ENCODE assay signal across 30 cellular contexts in genomic region chr5:87185838-87186237, GRCh38.
DNase-seq lines count a peak whose midpoint lies in the region; ATAC-seq, FAIRE-seq and TF ChIP-seq lines count a peak whose summit lies in the region.
"Had no signal": no experiment of that assay in that cellular context is flagged by ENCODE, and none has a peak within 500 bp of the region (broad histone marks: within the 10 kb centered on the region; RNA-seq: fewer than 3 reads in every experiment).

No MANE protein-coding gene starts in this region.

- H3K9me1 ChIP-seq in IMR-90 (ENCODE audit: insufficient read depth, low read length): no peaks in the 10 kb centered on the region; the same call in 1 of the 2 replicates

- H2AFZ ChIP-seq in IMR-90 (replicated peaks; ENCODE audit: low read length, poor library complexity): no peak overlapping the region
- H2AFZ ChIP-seq in mammary epithelial cell (ENCODE audit: low read depth, low read length): no peak overlapping the region

- no peaks in the 10 kb centered on the region for H3K36me3 Mint-ChIP-seq in activated naive CD8-positive, alpha-beta T cell treated with anti-CD3 and anti-CD28 coated beads, Interleukin-2, amount 50 U/mL, for 24 hours (ENCODE audit: low read depth)
- H3K36me3 Mint-ChIP-seq: activated naive CD8-positive, alpha-beta T cell; mesothelial cell of epicardium; naive B cell had no signal

- peaks cover 19% of the 10 kb centered on the region for H3K4me1 Mint-ChIP-seq in activated naive CD8-positive, alpha-beta T cell treated with anti-CD3 and anti-CD28 coated beads, Interleukin-2, amount 50 U/mL, for 24 hours

- no peak overlapping the region for H2BK5ac ChIP-seq in IMR-90 (ENCODE audit: low read depth, low read length, poor library complexity, severe bottlenecking)

- H3K36me3 ChIP-seq in IMR-90 (ENCODE audit: control insufficient read depth, insufficient read depth, low read length) (no peaks in the 10 kb centered on the region), mammary epithelial cell (ENCODE audit: insufficient read depth, low read length) (no peaks in the 10 kb centered on the region), sigmoid colon (no peaks in the 10 kb centered on the region), psoas muscle (ENCODE audit: insufficient read depth in 1 of 2, low read depth in 1 of 2) (no peaks in the 10 kb centered on the region)
- H3K36me3 ChIP-seq: BLaER1, cardiac muscle cell, prostate gland, transverse colon had no signal

- H3K4me1 ChIP-seq in IMR-90 (ENCODE audit: control insufficient read depth, insufficient read depth, low read length) (no peaks in the 10 kb centered on the region), mammary epithelial cell (ENCODE audit: insufficient read depth, low read length) (no peaks in the 10 kb centered on the region), sigmoid colon (no peaks in the 10 kb centered on the region), psoas muscle (no peaks in the 10 kb centered on the region)
- H3K4me1 ChIP-seq: BLaER1, prostate gland, transverse colon had no signal

- 86% methylated on average over 1 of the region's 3 CpGs; no CpG with 5 or more reads in 1 of the 2 experiments for WGBS in IMR-90 (ENCODE audit: extremely low coverage in 2 of 2, insufficient read length in 1 of 2), 2 experiments
- 92% methylated on average over 3 of the region's 3 CpGs for WGBS in mammary epithelial cell (ENCODE audit: low coverage, missing lambda C conversion rate)
- 55 to 59% methylated on average over 3 of the region's 3 CpGs for WGBS in sigmoid colon, 2 donors
- 50 to 58% (median 52%) methylated on average over 3 of the region's 3 CpGs for WGBS in psoas muscle, 3 donors

- H3K4ac ChIP-seq in IMR-90 (ENCODE audit: low read depth, low read length): no peak overlapping the region

- H4K5ac ChIP-seq in IMR-90 (ENCODE audit: low read depth, low read length): no peak overlapping the region

- H2BK20ac ChIP-seq in IMR-90 (ENCODE audit: low read depth, low read length): no peak overlapping the region

- H3K4me3 Mint-ChIP-seq in activated naive CD8-positive, alpha-beta T cell treated with anti-CD3 and anti-CD28 coated beads, Interleukin-2, amount 50 U/mL, for 24 hours: no peak overlapping the region
- H3K4me3 Mint-ChIP-seq: activated naive CD8-positive, alpha-beta T cell; H9; mesothelial cell of epicardium had no signal

- CTCF ChIA-PET in IMR-90 (lab: Yijun Ruan, JAX) (no interaction called here), mammary epithelial cell (lab: Charles Lee; ENCODE audit: low non-redundant PET) (no interaction called here)

- no peak overlapping the region for H2AK5ac ChIP-seq in IMR-90 (ENCODE audit: low read depth, low read length)

- no peaks in the 10 kb centered on the region for H3K9me3 ChIP-seq in IMR-90 (ENCODE audit: control insufficient read depth, insufficient read depth, low read length)
- no peaks in the 10 kb centered on the region for H3K9me3 ChIP-seq in mammary epithelial cell (replicated peaks; ENCODE audit: insufficient read depth, low read length)
- no peaks in the 10 kb centered on the region for H3K9me3 ChIP-seq in sigmoid colon
- H3K9me3 ChIP-seq in psoas muscle: no peaks in the 10 kb centered on the region
- H3K9me3 ChIP-seq: BLaER1, prostate gland, transverse colon had no signal

- no peak overlapping the region for H3K4me2 ChIP-seq in IMR-90 (ENCODE audit: low read depth, low read length)
- H3K4me2 ChIP-seq in mammary epithelial cell (ENCODE audit: insufficient read depth, low read depth, low read length): no peak overlapping the region
- H3K4me2 ChIP-seq: BLaER1 had no signal

- H3K18ac ChIP-seq in IMR-90 (ENCODE audit: low read depth, low read length): no peak overlapping the region

- BruUV-seq in IMR-90 (replicated peaks; lab: Mats Ljungman, UMichigan) (no TSS peak), mammary epithelial cell (replicated peaks; lab: Mats Ljungman, UMichigan) (no TSS peak)

- H4K91ac ChIP-seq in IMR-90 (ENCODE audit: insufficient read depth, low read depth, low read length): no peak overlapping the region

- H3K79me2 ChIP-seq in mammary epithelial cell (ENCODE audit: insufficient read depth, low read length): no peaks in the 10 kb centered on the region

- H4K8ac ChIP-seq in IMR-90 (ENCODE audit: low read depth in 2 of 2, low read length in 2 of 2): no peak overlapping the region

- POLR2A ChIA-PET in IMR-90 (lab: Charles Lee; ENCODE audit: unreplicated experiment): no interaction called here

- DNase-seq in H54 (ENCODE audit: insufficient read length, low spot score) (no peak), IMR-90 (no peak), mammary epithelial cell (peak; percentile 21), kidney tubule cell (ENCODE audit: low spot score) (peak; percentile 66), sigmoid colon (no peak), psoas muscle (no peak)
- no peak for DNase-seq in activated naive CD8-positive, alpha-beta T cell treated with anti-CD3 and anti-CD28 coated beads, Interleukin-2, amount 50 U/mL, for 24 hours
- DNase-seq: activated CD4-positive, alpha-beta T cell treated with anti-CD3 and anti-CD28 coated beads for 1 hour; aorta; effector CD8-positive, alpha-beta T cell; erythroblast; H9; head of caudate nucleus; naive B cell; NCI-H1105; NCI-H187; NCI-H510A treated with DMSO at 0.1 percent for 48 hours; nucleus accumbens; OCI-M1; stimulated activated CD4-positive, alpha-beta T cell treated with anti-CD3 and anti-CD28 coated beads, Interleukin-4, amount 100 ng/mL, for 4 hours; transverse colon had no signal

- TF ChIP-seq RAD21 in IMR-90 (IDR thresholded peaks at IDR 0.05; ENCODE audit: low read length): no peak

- no peaks in the 10 kb centered on the region for H4K20me1 ChIP-seq in IMR-90 (ENCODE audit: insufficient read depth, low read length)
- H4K20me1 ChIP-seq in mammary epithelial cell (ENCODE audit: insufficient read depth, low read length): no peaks in the 10 kb centered on the region
- H4K20me1 ChIP-seq: BLaER1 had no signal

- no peak overlapping the region for H2BK120ac ChIP-seq in IMR-90 (ENCODE audit: low read depth, low read length)

- no peak overlapping the region for H3K9ac ChIP-seq in IMR-90 (ENCODE audit: low read depth, low read length)
- H3K9ac ChIP-seq in mammary epithelial cell (ENCODE audit: insufficient read depth, low read length): no peak overlapping the region
- H3K9ac ChIP-seq: BLaER1 had no signal

- H2BK15ac ChIP-seq in IMR-90 (ENCODE audit: low read depth, low read length): no peak overlapping the region

- H3K14ac ChIP-seq in IMR-90 (replicated peaks; ENCODE audit: low read depth, low read length): peak overlapping the region; percentile 27; the same call in 1 of the 2 replicates

- H3K27ac Mint-ChIP-seq in activated naive CD8-positive, alpha-beta T cell treated with anti-CD3 and anti-CD28 coated beads, Interleukin-2, amount 50 U/mL, for 24 hours: no peak overlapping the region
- H3K27ac Mint-ChIP-seq: activated naive CD8-positive, alpha-beta T cell; H9; mesothelial cell of epicardium had no signal

- no peak for TF ChIP-seq EP300 in sigmoid colon (IDR thresholded peaks at IDR 0.05)

- intact Hi-C loops in IMR-90 (cut with micrococcal nuclease) (no loop called here), mammary epithelial cell (cut with micrococcal nuclease) (loop anchor here (5.0 kb wide), 1 partner anchor 81 kb away; the partner anchor contains the start of gene RASA1), sigmoid colon (cut with DNase I) (no loop called here), psoas muscle (cut with DNase I) (no loop called here)

- no peak for ATAC-seq in IMR-90 (ENCODE audit: low read depth)
- ATAC-seq in psoas muscle: no peak
- ATAC-seq in activated naive CD8-positive, alpha-beta T cell treated with anti-CD3 and anti-CD28 coated beads, Interleukin-2, amount 50 U/mL, for 24 hours: no peak
- ATAC-seq: Right ventricle myocardium inferior, sciatic nerve had no signal

- H2AK9ac ChIP-seq in IMR-90 (replicated peaks; ENCODE audit: low read depth, low read length, poor library complexity): no peak overlapping the region

- H3K79me1 ChIP-seq in IMR-90 (ENCODE audit: low read depth in 1 of 2, low read length in 2 of 2): no peaks in the 10 kb centered on the region

- TF ChIP-seq CTCF in IMR-90 (conservative IDR thresholded peaks at IDR 0.05; ENCODE audit: low read depth, low read length) (no peak), mammary epithelial cell (conservative IDR thresholded peaks at IDR 0.05 in 1 of 2, IDR thresholded peaks at IDR 0.05 in 1 of 2; ENCODE audit: extremely low read depth in 1 of 2, insufficient read depth in 1 of 2, low read depth in 1 of 2, low read length in 2 of 2) (no peak), sigmoid colon (IDR thresholded peaks at IDR 0.05) (no peak), psoas muscle (IDR thresholded peaks at IDR 0.05) (no peak)

- H3K27me3 ChIP-seq in IMR-90 (ENCODE audit: control insufficient read depth, insufficient read depth, low read length) (no peaks in the 10 kb centered on the region), mammary epithelial cell (ENCODE audit: insufficient read depth, low read length) (no peaks in the 10 kb centered on the region), sigmoid colon (no peaks in the 10 kb centered on the region), psoas muscle (ENCODE audit: insufficient read depth in 3 of 3, low read length in 2 of 3) (no peaks in the 10 kb centered on the region)
- H3K27me3 ChIP-seq: BLaER1, cardiac muscle cell, transverse colon had no signal

- no peaks in the 10 kb centered on the region for H3K9me3 Mint-ChIP-seq in activated naive CD8-positive, alpha-beta T cell treated with anti-CD3 and anti-CD28 coated beads, Interleukin-2, amount 50 U/mL, for 24 hours
- H3K9me3 Mint-ChIP-seq: H9, mesothelial cell of epicardium, naive B cell had no signal

- in situ Hi-C loops in IMR-90 (cut with MboI; ENCODE audit: low sequenced_read_pairs): no loop called here
- in situ Hi-C loops in mammary epithelial cell (cut with MboI; ENCODE audit: low sequenced_read_pairs in 2 of 2): no loop called here

- no peak for TF ChIP-seq POLR2A in H54 (IDR thresholded peaks at IDR 0.05; ENCODE audit: low read depth, low read length)
- TF ChIP-seq POLR2A in IMR-90 (IDR thresholded peaks at IDR 0.05; ENCODE audit: low read depth, low read length): no peak
- no peak for TF ChIP-seq POLR2A in sigmoid colon (IDR thresholded peaks at IDR 0.05)

- H3K27ac ChIP-seq in IMR-90 (ENCODE audit: insufficient read depth, low read length) (no peak overlapping the region), mammary epithelial cell (ENCODE audit: insufficient read depth, low read depth, low read length) (no peak overlapping the region), sigmoid colon (no peak overlapping the region), psoas muscle (no peak overlapping the region)
- H3K27ac ChIP-seq: BLaER1, cardiac muscle cell, prostate gland, transverse colon had no signal

- dilution Hi-C loops in IMR-90 (cut with HindIII; ENCODE audit: low sequenced_read_pairs, unreplicated experiment) (no loop called here), mammary epithelial cell (cut with HindIII; ENCODE audit: low sequenced_read_pairs) (no loop called here)

- peak; percentile 11 for FAIRE-seq in H54 (lab: Jason Lieb, UNC)
- FAIRE-seq: GM12892, islet of Langerhans had no signal

- H3K23ac ChIP-seq in IMR-90 (ENCODE audit: low read depth, low read length): no peak overlapping the region

- H3K56ac ChIP-seq in IMR-90 (ENCODE audit: extremely low read depth, insufficient read depth, low read length): no peak overlapping the region

- H3K27me3 Mint-ChIP-seq in activated naive CD8-positive, alpha-beta T cell treated with anti-CD3 and anti-CD28 coated beads, Interleukin-2, amount 50 U/mL, for 24 hours: no peaks in the 10 kb centered on the region
- H3K27me3 Mint-ChIP-seq: activated naive CD8-positive, alpha-beta T cell had no signal

- H3K4me3 ChIP-seq in IMR-90 (ENCODE audit: insufficient read depth, low read depth, low read length) (no peak overlapping the region), mammary epithelial cell (replicated peaks in 1 of 3; ENCODE audit: insufficient read depth in 1 of 3, low read depth in 2 of 3, low read length in 3 of 3) (no peak overlapping the region), sigmoid colon (no peak overlapping the region), psoas muscle (no peak overlapping the region)
- H3K4me3 ChIP-seq: BLaER1, cardiac muscle cell, prostate gland, transverse colon had no signal

Comparison
In these comparisons a context has a peak if more than half of its experiments do, and no peak if none do; other contexts are left out.
1. DNase-seq: peak in mammary epithelial cell (single experiment) and kidney tubule cell (single experiment); none in H54 (single experiment), IMR-90 (single experiment), sigmoid colon (single experiment), psoas muscle (0 of 2) and activated naive CD8-positive, alpha-beta T cell treated with anti-CD3 and anti-CD28 coated beads, Interleukin-2, amount 50 U/mL, for 24 hours (single experiment).